8 cellular contexts compared by ENCODE assay signal in the genomic region with DNA sequence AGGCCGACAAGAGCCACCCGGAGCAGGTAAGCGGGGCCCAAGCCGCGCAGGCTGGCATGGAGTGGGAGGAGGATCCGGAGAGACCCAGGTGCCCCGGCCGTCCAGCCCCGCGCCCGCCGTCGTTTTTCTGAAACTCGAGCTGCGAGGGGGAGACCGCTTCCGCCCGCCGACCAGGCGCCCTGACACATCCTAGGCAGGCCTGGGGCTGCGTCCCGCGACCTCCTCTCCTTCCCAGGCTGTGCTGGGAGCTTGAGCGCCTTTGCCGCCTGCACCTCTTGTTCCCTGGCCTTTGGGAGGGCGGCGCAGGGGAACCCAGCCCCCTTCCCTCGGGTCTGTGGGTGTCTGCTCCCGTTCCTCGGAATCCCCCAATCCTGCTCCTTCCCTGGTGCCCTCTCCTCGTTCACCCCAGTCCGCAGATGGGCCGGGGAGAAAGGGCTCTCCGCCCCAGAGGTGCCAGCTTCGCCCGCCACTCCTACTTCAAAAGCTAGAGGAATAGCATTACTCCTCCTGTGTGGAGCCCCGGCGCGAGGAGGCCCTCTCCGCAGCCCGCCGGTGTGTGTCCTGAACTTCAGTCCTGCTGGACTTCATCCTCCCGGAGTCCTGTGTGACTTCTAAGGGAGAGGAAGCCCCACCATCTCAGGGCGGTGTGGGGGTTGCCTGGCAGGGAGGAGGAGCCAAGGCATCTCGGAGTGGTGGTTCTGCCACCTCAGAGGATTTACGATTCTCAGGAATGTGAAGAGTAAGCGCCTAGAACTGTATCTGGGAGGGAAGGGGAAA. TPM values are rescaled to one million over a fixed set of nuclear protein-coding genes. Genes with fewer than 3 reads are reported as not detected.
A peak's percentile ranks its signal among the peaks of the same experiment; 100 is the strongest.
DNase-seq lines count a peak whose midpoint lies in the region; ATAC-seq and TF ChIP-seq lines count a peak whose summit lies in the region.

No MANE protein-coding gene starts in this region.

- DNase-seq in DMS 273 (lab: John Stamatoyannopoulos, UW; ENCODE audit: unreplicated experiment): peak; percentile 67
- DNase-seq in DMS 273 treated with DMSO at 0.1 percent for 48 hours (lab: John Stamatoyannopoulos, UW): no peak
- DNase-seq in activated CD4-positive, alpha-beta T cell treated with anti-CD3 and anti-CD28 coated beads, Interleukin-2, amount 50 U/mL, for 48 hours: peak; percentile 58 to 62
- DNase-seq in epithelial cell of proximal tubule (ENCODE audit: low read depth): no peak
- DNase-seq in neural progenitor cell (ENCODE audit: low spot score): peak; percentile 62
- no peak for DNase-seq in effector CD4-positive, alpha-beta T cell
- no peak for DNase-seq in HuH-7 (ENCODE audit: low spot score)

- peak overlapping the region; percentile 87 for H3K4me2 ChIP-seq in neural progenitor cell

- H3K9me3 ChIP-seq in neural progenitor cell (ENCODE audit: low read depth): no peaks in the 10 kb centered on the region

- H3K27me3 ChIP-seq in neural progenitor cell: no peaks in the 10 kb centered on the region

- H3K4me3 ChIP-seq in epithelial cell of proximal tubule (ENCODE audit: low read depth, low read length) (peak overlapping the region; percentile 99), neural progenitor cell (peak overlapping the region; percentile 99)

- peaks cover 52% of the 10 kb centered on the region for H3K4me1 ChIP-seq in neural progenitor cell

- peak; percentile 6 for ATAC-seq in HG03571 (IDR thresholded peaks at IDR 0.05; ENCODE audit: unreplicated experiment)

- peaks cover 7% of the 10 kb centered on the region for H3K27me3 Mint-ChIP-seq in neural progenitor cell (ENCODE audit: insufficient read depth, low read depth)

- peaks cover 60% of the 10 kb centered on the region for H3K79me2 ChIP-seq in neural progenitor cell (ENCODE audit: low read depth)

- H4K20me1 ChIP-seq in neural progenitor cell (ENCODE audit: low read depth): peaks cover 50% of the 10 kb centered on the region

- peak overlapping the region; percentile 98 for H3K4me3 Mint-ChIP-seq in neural progenitor cell

- no peaks in the 10 kb centered on the region for H3K36me3 ChIP-seq in neural progenitor cell

- no peaks in the 10 kb centered on the region for H3K9me3 Mint-ChIP-seq in neural progenitor cell

- peak overlapping the region; percentile 47 for H3K27ac Mint-ChIP-seq in neural progenitor cell

- peaks cover 45% of the 10 kb centered on the region for H3K4me1 Mint-ChIP-seq in neural progenitor cell

- no peak overlapping the region for H3K27ac ChIP-seq in neural progenitor cell

- H3K36me3 Mint-ChIP-seq in neural progenitor cell: peaks cover 15% of the 10 kb centered on the region

- no peak for TF ChIP-seq CTCF in epithelial cell of proximal tubule (conservative IDR thresholded peaks at IDR 0.05; ENCODE audit: low read depth, low read length)
- no peak for TF ChIP-seq CTCF in neural progenitor cell (IDR thresholded peaks at IDR 0.05)

- no peak overlapping the region for H2AFZ ChIP-seq in neural progenitor cell (replicated peaks)

- peaks cover 40% of the 10 kb centered on the region for H3F3A ChIP-seq in neural progenitor cell (ENCODE audit: low read depth)

- H3K9ac ChIP-seq in neural progenitor cell: peak overlapping the region; percentile 82

RNA-seq across cellular contexts. Expression of gene NHERF1, which starts 1.0 kb away (rescaled TPM):
- 45.1 and 64.6 TPM in 2 replicates for total RNA-seq in epithelial cell of proximal tubule
- 27.1 and 63.8 TPM in 2 replicates for total RNA-seq in neural progenitor cell (ENCODE audit: low replicate concordance)

RNA-seq across cellular contexts. Expression of gene RAB37, which starts 12.4 kb away (rescaled TPM):
- total RNA-seq in epithelial cell of proximal tubule (0.14 TPM in 1 of 2 replicates, not detected in the other), neural progenitor cell (ENCODE audit: low replicate concordance) (1.5 and 4.3 TPM in 2 replicates)

RNA-seq across cellular contexts. Expression of gene NAT9, which starts 26.7 kb away (rescaled TPM):
- total RNA-seq in epithelial cell of proximal tubule (18.2 and 24.5 TPM in 2 replicates), neural progenitor cell (ENCODE audit: low replicate concordance) (68.9 and 75.3 TPM in 2 replicates)

RNA-seq across cellular contexts. Expression of gene CD300LF, which starts 36.7 kb away (rescaled TPM):
- total RNA-seq in epithelial cell of proximal tubule (not detected in 2 replicates), neural progenitor cell (ENCODE audit: low replicate concordance) (not detected in 2 replicates)

Comparison
In these comparisons a context has a peak if more than half of its experiments do, and no peak if none do; other contexts are left out.
1. DNase-seq: peak in DMS 273 (single experiment), activated CD4-positive, alpha-beta T cell treated with anti-CD3 and anti-CD28 coated beads, Interleukin-2, amount 50 U/mL, for 48 hours (2 of 2) and neural progenitor cell (single experiment); none in DMS 273 treated with DMSO at 0.1 percent for 48 hours (single experiment), epithelial cell of proximal tubule (single experiment), effector CD4-positive, alpha-beta T cell (single experiment) and HuH-7 (single experiment).